7 cellular contexts compared by ENCODE assay signal in genomic region chr1:40980068-40980452, GRCh38. TPM values are rescaled to one million over a fixed set of nuclear protein-coding genes. Genes with fewer than 3 reads are reported as not detected.
DNase-seq lines count a peak whose midpoint lies in the region; ATAC-seq lines count a peak whose summit lies in the region.

No MANE protein-coding gene starts in this region.

- H3K9ac ChIP-seq in iPS-20b (ENCODE audit: low read depth, low read length) (peak overlapping the region; percentile 88), subcutaneous abdominal adipose tissue (ENCODE audit: low read length in 5 of 5) (peak overlapping the region in 3 of 5 donors; percentile 49 to 80 (median 74))

- H3K36me3 ChIP-seq in iPS-20b (ENCODE audit: insufficient read depth, low read depth, low read length) (peaks cover 30% of the 10 kb centered on the region), subcutaneous abdominal adipose tissue (ENCODE audit: control insufficient read depth in 5 of 5, insufficient read depth in 5 of 5, low read length in 5 of 5) (peaks cover 0 to 7% (median 3%) of the 10 kb centered on the region in 5 donors)

- intact Hi-C loops in activated T-helper 2 cell treated with anti-CD3 and anti-CD28 coated beads, Interferon-gamma antibody, Interleukin-2, Interleukin-4, amounts not matched to agents 10 μg/mL and 5 μg/mL and 100 μg/mL, durations not matched to agents 14 hours and 24 hours and 36 hours (cut with micrococcal nuclease) = loop anchor here (5.0 to 10.0 kb wide), 3 partner anchors 265 to 1705 kb away; partner anchors contain the start of genes NFYC, SCMH1 and YBX1

- DNase-seq in GM19240 (ENCODE audit: insufficient read length, low spot score) (peak; percentile 22), NCI-H1105 (lab: John Stamatoyannopoulos, UW) (no peak)
- DNase-seq in activated T-helper 2 cell treated with anti-CD3 and anti-CD28 coated beads, Interferon-gamma antibody, Interleukin-2, Interleukin-4, amounts not matched to agents 10 μg/mL and 5 μg/mL and 100 μg/mL, durations not matched to agents 14 hours and 24 hours and 36 hours (ENCODE audit: low spot score) = no peak

- H3K27ac ChIP-seq in iPS-20b (ENCODE audit: low read length) = peak overlapping the region; percentile 1
- H3K27ac ChIP-seq in subcutaneous abdominal adipose tissue (ENCODE audit: low read depth, low read length) = no peak overlapping the region

- H3K4me1 ChIP-seq in iPS-20b (ENCODE audit: insufficient read depth, low read length) (peaks cover 8% of the 10 kb centered on the region), subcutaneous abdominal adipose tissue (ENCODE audit: control insufficient read depth in 5 of 5, insufficient read depth in 5 of 5, low read length in 5 of 5) (peaks cover 2 to 29% (median 23%) of the 10 kb centered on the region in 5 donors)

- peak overlapping the region; percentile 98 for H3K4me3 Mint-ChIP-seq in activated T-helper 2 cell treated with anti-CD3 and anti-CD28 coated beads, Interferon-gamma antibody, Interleukin-2, Interleukin-4, amounts not matched to agents 10 μg/mL and 5 μg/mL and 100 μg/mL, durations not matched to agents 14 hours and 24 hours and 36 hours (ENCODE audit: low read depth)

- H3K27me3 ChIP-seq in iPS-20b (ENCODE audit: insufficient read depth, low read length) (no peaks in the 10 kb centered on the region), subcutaneous abdominal adipose tissue (ENCODE audit: control insufficient read depth in 5 of 5, insufficient read depth in 4 of 5, low read length in 5 of 5) (no peaks in the 10 kb centered on the region)

- H3K27ac Mint-ChIP-seq in activated T-helper 2 cell treated with anti-CD3 and anti-CD28 coated beads, Interferon-gamma antibody, Interleukin-2, Interleukin-4, amounts not matched to agents 10 μg/mL and 5 μg/mL and 100 μg/mL, durations not matched to agents 14 hours and 24 hours and 36 hours = peak overlapping the region; percentile 97

- no peaks in the 10 kb centered on the region for H3K9me3 Mint-ChIP-seq in activated T-helper 2 cell treated with anti-CD3 and anti-CD28 coated beads, Interferon-gamma antibody, Interleukin-2, Interleukin-4, amounts not matched to agents 10 μg/mL and 5 μg/mL and 100 μg/mL, durations not matched to agents 14 hours and 24 hours and 36 hours

- ATAC-seq in HG03025 (IDR thresholded peaks at IDR 0.05; ENCODE audit: low FRiP score, unreplicated experiment) (peak; percentile 16), HG03520 (IDR thresholded peaks at IDR 0.05; ENCODE audit: unreplicated experiment) (no peak)

- H3K4me1 Mint-ChIP-seq in activated T-helper 2 cell treated with anti-CD3 and anti-CD28 coated beads, Interferon-gamma antibody, Interleukin-2, Interleukin-4, amounts not matched to agents 10 μg/mL and 5 μg/mL and 100 μg/mL, durations not matched to agents 14 hours and 24 hours and 36 hours (ENCODE audit: low read depth) = peaks cover 54% of the 10 kb centered on the region

- H3K4me3 ChIP-seq in iPS-20b (ENCODE audit: low read length) = peak overlapping the region; percentile 90
- peak overlapping the region in 4 of 5 donors; percentile 60 to 86 (median 78) for H3K4me3 ChIP-seq in subcutaneous abdominal adipose tissue (ENCODE audit: low read depth in 1 of 5, low read length in 5 of 5)

- H3K9me3 ChIP-seq in iPS-20b (ENCODE audit: insufficient read depth, low read depth, low read length) = no peaks in the 10 kb centered on the region
- no peaks in the 10 kb centered on the region for H3K9me3 ChIP-seq in subcutaneous abdominal adipose tissue (ENCODE audit: control insufficient read depth in 5 of 5, low read length in 5 of 5)

- no peaks in the 10 kb centered on the region for H3K27me3 Mint-ChIP-seq in activated T-helper 2 cell treated with anti-CD3 and anti-CD28 coated beads, Interferon-gamma antibody, Interleukin-2, Interleukin-4, amounts not matched to agents 10 μg/mL and 5 μg/mL and 100 μg/mL, durations not matched to agents 14 hours and 24 hours and 36 hours (ENCODE audit: low read depth)

- peaks cover 44% of the 10 kb centered on the region for H3K36me3 Mint-ChIP-seq in activated T-helper 2 cell treated with anti-CD3 and anti-CD28 coated beads, Interferon-gamma antibody, Interleukin-2, Interleukin-4, amounts not matched to agents 10 μg/mL and 5 μg/mL and 100 μg/mL, durations not matched to agents 14 hours and 24 hours and 36 hours (ENCODE audit: low read depth)

RNA-seq across cellular contexts. Expression of gene CTPS1, which starts 0.6 kb away (rescaled TPM):
- 124 and 127 TPM in 2 replicates for total RNA-seq in activated T-helper 2 cell treated with anti-CD3 and anti-CD28 coated beads, Interferon-gamma antibody, Interleukin-2, Interleukin-4, amounts not matched to agents 10 μg/mL and 5 μg/mL and 100 μg/mL, durations not matched to agents 14 hours and 24 hours and 36 hours

RNA-seq across cellular contexts. Expression of gene SLFNL1, which starts 41.5 kb away (rescaled TPM):
- 0.14 and 0.18 TPM in 2 replicates for total RNA-seq in activated T-helper 2 cell treated with anti-CD3 and anti-CD28 coated beads, Interferon-gamma antibody, Interleukin-2, Interleukin-4, amounts not matched to agents 10 μg/mL and 5 μg/mL and 100 μg/mL, durations not matched to agents 14 hours and 24 hours and 36 hours
